In the genomic region with DNA sequence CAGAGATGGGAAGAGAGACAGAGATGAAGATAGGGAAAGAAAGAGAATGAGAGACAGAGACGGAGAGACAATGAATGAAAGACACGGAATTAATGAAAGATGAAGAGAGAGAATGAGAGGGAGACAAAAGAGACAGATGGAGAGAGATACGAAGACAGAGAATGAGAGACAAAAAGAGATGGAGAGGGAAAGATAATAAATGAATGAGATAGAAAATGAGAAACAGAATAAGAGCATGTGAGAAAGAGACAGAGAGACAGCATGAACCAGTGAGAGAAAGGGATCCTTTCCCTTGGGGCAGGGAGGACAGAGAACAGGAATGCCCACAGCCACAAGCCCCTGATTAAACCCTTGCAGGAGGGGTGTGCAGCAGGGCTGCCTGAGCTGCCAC, we compare ENCODE assay signal across 24 cellular contexts. TPM values are rescaled to one million over a fixed set of nuclear protein-coding genes. Genes with fewer than 3 reads are reported as not detected.
DNase-seq lines count a peak whose midpoint lies in the region; ATAC-seq, FAIRE-seq and TF ChIP-seq lines count a peak whose summit lies in the region.
"Had no signal": no experiment of that assay in that cellular context is flagged by ENCODE, and none has a peak within 500 bp of the region (broad histone marks: within the 10 kb centered on the region; RNA-seq: fewer than 3 reads in every experiment).

No MANE protein-coding gene starts in this region.

- CTCF ChIA-PET in A549 (lab: Yijun Ruan, JAX) = interaction anchor here (0.5 to 10.5 kb wide), 9 partner anchors 14 to 445 kb away, joined by 3 to 166 read pairs (median 3); no protein-coding TSS in a partner anchor
- CTCF ChIA-PET in HEK293T (lab: Yijun Ruan, JAX) = interaction anchor here (0.7 to 1.4 kb wide), 7 partner anchors 22 to 472 kb away, joined by 3 to 6 read pairs (median 4); no protein-coding TSS in a partner anchor

- H3K4me3 Mint-ChIP-seq in nephron progenitor cell = no peak overlapping the region

- POLR2A ChIA-PET in A549 (lab: Yijun Ruan, JAX) (no interaction called here), HEK293T (lab: Yijun Ruan, JAX) (interaction anchor here (0.6 to 1.3 kb wide), 3 partner anchors 129 to 218 kb away, joined by 3 to 5 read pairs (median 4); a partner anchor contains a TSS)

- FAIRE-seq in A549 (lab: Jason Lieb, UNC) = no peak
- FAIRE-seq: A204.1, GM12878 had no signal

- H3K27me3 Mint-ChIP-seq in nephron progenitor cell (ENCODE audit: low read depth, poor library complexity) = peaks cover 54% of the 10 kb centered on the region

- no peak for TF ChIP-seq EP300 in A549 (IDR thresholded peaks at IDR 0.05)

- peaks cover 16% of the 10 kb centered on the region for H3K4me1 Mint-ChIP-seq in nephron progenitor cell

- H3K4me2 ChIP-seq in A549 = no peak overlapping the region

- no peak for TF ChIP-seq RAD21 in A549 (conservative IDR thresholded peaks at IDR 0.05 in 1 of 2, IDR thresholded peaks at IDR 0.05 in 1 of 2)

- peaks cover 23% of the 10 kb centered on the region for H3K9me3 ChIP-seq in A549
- H3K9me3 ChIP-seq: HAP-1 had no signal

- H3K27ac Mint-ChIP-seq in nephron progenitor cell = peak overlapping the region; percentile 8

- ATAC-seq in A549 (peak; percentile 6 to 20; a peak in 3 of 6 replicates), SK-N-SH treated with all-trans-retinoic acid at 6 μM for 48 hours (peak; percentile 5; the same call in 1 of the 3 replicates)

- H3K4me3 ChIP-seq in A549 = no peak overlapping the region
- H3K4me3 ChIP-seq: GM12878, HAP-1 had no signal

- H3K36me3 Mint-ChIP-seq in nephron progenitor cell (ENCODE audit: low read depth) = no peaks in the 10 kb centered on the region
- H3K36me3 Mint-ChIP-seq: CD8-positive, alpha-beta memory T cell had no signal

- TF ChIP-seq POLR2A in A549 (IDR thresholded peaks at IDR 0.05; ENCODE audit: low read length) = no peak

- TF ChIP-seq CTCF in A549 (IDR thresholded peaks at IDR 0.05) = no peak
- TF ChIP-seq CTCF in nephron progenitor cell (IDR thresholded peaks at IDR 0.05) = no peak

- H3K9me3 Mint-ChIP-seq in nephron progenitor cell = peaks cover 33% of the 10 kb centered on the region

- 82% methylated on average over 3 of the region's 3 CpGs for WGBS in A549 (ENCODE audit: missing lambda C conversion rate)

- DNase-seq in A549 (ENCODE audit: low read depth in 1 of 2, low spot score in 1 of 2) = no peak
- DNase-seq in HEK293T (ENCODE audit: extremely low spot score) = no peak
- no peak for DNase-seq in nephron progenitor cell
- DNase-seq in stimulated activated CD8-positive, alpha-beta memory T cell treated with anti-CD3 and anti-CD28 coated beads, Interleukin-4, amount 100 ng/mL, for 48 hours = no peak
- DNase-seq in NCI-H2081 (lab: John Stamatoyannopoulos, UW) = no peak
- no peak for DNase-seq in NK-92 (lab: John Stamatoyannopoulos, UW; ENCODE audit: unreplicated experiment)
- DNase-seq: AML-193, DMS 273 treated with DMSO at 0.1 percent for 48 hours, DMS79, GDM1, Kasumi-1, MV-4-11, NCI-H1105, NCI-H1930, NCI-H446, NCI-H524 treated with DMSO at 0.1 percent for 48 hours, NCI-H774, PC-3 had no signal

- no peaks in the 10 kb centered on the region for H3K4me1 ChIP-seq in A549
- H3K4me1 ChIP-seq: HAP-1 had no signal

- H3K27ac ChIP-seq in A549 = peak overlapping the region in 1 of 2 experiments; percentile 8; a peak in 1 of 6 replicates
- H3K27ac ChIP-seq: C4-2B had no signal

TF ChIP-seq in A549, 52 proteins besides CTCF, POLR2A, EP300 and RAD21 (continues in another document):
- TF ChIP-seq HOXB13 (CRISPR knock-in tag; IDR thresholded peaks at IDR 0.05; ENCODE audit: low read depth) (no peak), HDAC2 (IDR thresholded peaks at IDR 0.05) (no peak), RFX5 (IDR thresholded peaks at IDR 0.05) (no peak), GATA3 (IDR thresholded peaks at IDR 0.05; ENCODE audit: borderline replicate concordance) (no peak), TP53 (CRISPR knock-in tag; IDR thresholded peaks at IDR 0.05) (no peak), EHF (CRISPR knock-in tag; IDR thresholded peaks at IDR 0.05) (no peak), SREBF2 (IDR thresholded peaks at IDR 0.05) (no peak), RNF2 (IDR thresholded peaks at IDR 0.05; ENCODE audit: borderline replicate concordance, low read depth) (no peak)
- TF ChIP-seq, protein P1, sequence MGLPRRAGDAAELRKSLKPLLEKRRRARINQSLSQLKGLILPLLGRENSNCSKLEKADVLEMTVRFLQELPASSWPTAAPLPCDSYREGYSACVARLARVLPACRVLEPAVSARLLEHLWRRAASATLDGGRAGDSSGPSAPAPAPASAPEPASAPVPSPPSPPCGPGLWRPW (IDR thresholded peaks at IDR 0.05) = no peak
- TF ChIP-seq, protein P2, sequence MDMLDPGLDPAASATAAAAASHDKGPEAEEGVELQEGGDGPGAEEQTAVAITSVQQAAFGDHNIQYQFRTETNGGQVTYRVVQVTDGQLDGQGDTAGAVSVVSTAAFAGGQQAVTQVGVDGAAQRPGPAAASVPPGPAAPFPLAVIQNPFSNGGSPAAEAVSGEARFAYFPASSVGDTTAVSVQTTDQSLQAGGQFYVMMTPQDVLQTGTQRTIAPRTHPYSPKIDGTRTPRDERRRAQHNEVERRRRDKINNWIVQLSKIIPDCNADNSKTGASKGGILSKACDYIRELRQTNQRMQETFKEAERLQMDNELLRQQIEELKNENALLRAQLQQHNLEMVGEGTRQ (IDR thresholded peaks at IDR 0.05) = no peak

TF ChIP-seq in HEK293T, 16 proteins besides CTCF, POLR2A, EP300 and RAD21:
- no peak for TF ChIP-seq HDGF (IDR thresholded peaks at IDR 0.05; ENCODE audit: borderline replicate concordance)
- TF ChIP-seq CTBP1 (IDR thresholded peaks at IDR 0.05; ENCODE audit: borderline replicate concordance) = peak; percentile 46; the same call in 1 of the 2 replicates
TF ChIP-seq in HEK293T: peak in this region for 1.

TF ChIP-seq in SK-N-SH treated with all-trans-retinoic acid at 6 μM for 48 hours, 23 proteins besides CTCF, POLR2A, EP300 and RAD21:
- no peak for TF ChIP-seq ZNF8 (CRISPR knock-in tag; IDR thresholded peaks at IDR 0.05)
- TF ChIP-seq ZNF70 (CRISPR knock-in tag; IDR thresholded peaks at IDR 0.05) = no peak
- no peak for TF ChIP-seq ZC3H10 (CRISPR knock-in tag; IDR thresholded peaks at IDR 0.05)
- TF ChIP-seq, protein P3, sequence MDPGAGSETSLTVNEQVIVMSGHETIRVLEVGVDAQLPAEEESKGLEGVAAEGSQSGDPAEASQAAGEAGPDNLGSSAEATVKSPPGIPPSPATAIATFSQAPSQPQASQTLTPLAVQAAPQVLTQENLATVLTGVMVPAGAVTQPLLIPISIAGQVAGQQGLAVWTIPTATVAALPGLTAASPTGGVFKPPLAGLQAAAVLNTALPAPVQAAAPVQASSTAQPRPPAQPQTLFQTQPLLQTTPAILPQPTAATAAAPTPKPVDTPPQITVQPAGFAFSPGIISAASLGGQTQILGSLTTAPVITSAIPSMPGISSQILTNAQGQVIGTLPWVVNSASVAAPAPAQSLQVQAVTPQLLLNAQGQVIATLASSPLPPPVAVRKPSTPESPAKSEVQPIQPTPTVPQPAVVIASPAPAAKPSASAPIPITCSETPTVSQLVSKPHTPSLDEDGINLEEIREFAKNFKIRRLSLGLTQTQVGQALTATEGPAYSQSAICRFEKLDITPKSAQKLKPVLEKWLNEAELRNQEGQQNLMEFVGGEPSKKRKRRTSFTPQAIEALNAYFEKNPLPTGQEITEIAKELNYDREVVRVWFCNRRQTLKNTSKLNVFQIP (CRISPR knock-in tag; IDR thresholded peaks at IDR 0.05; ENCODE audit: borderline replicate concordance, low read depth) = no peak
- no peak for TF ChIP-seq TCF4 (CRISPR knock-in tag; IDR thresholded peaks at IDR 0.05; ENCODE audit: borderline replicate concordance)
- TF ChIP-seq ISL1 (CRISPR knock-in tag; IDR thresholded peaks at IDR 0.05) = no peak
- TF ChIP-seq BACH2 (CRISPR knock-in tag; IDR thresholded peaks at IDR 0.05; ENCODE audit: borderline replicate concordance) = no peak

RNA-seq across cellular contexts. Expression of a gene that starts 5.3 kb away (rescaled TPM):
- polyA plus RNA-seq in A549 (2011; rRNA removed) (0.75 and 0.86 TPM in 2 replicates), A549 (2017; fragmentation: RNase III; extraction: RNeasy Plus Mini Kit Qiagen cat#74134 plus additional on column Dnase treatment) (1.2 TPM in 3 replicates)
- polyA plus RNA-seq in A549 (2012; cell fraction: cytosol; rRNA removed) = 0.96 and 1.3 TPM in 2 replicates
- polyA plus RNA-seq in A549 (2012; cell fraction: nucleus; rRNA removed) = 3.0 and 3.5 TPM in 2 replicates
- 0.73 and 1.0 TPM in 2 replicates for polyA minus RNA-seq in A549 (2011; rRNA and poly(A)+ RNA removed)
- polyA plus RNA-seq: CD8-positive, alpha-beta memory T cell; GM12878 had no signal

RNA-seq across cellular contexts. Expression of a gene that starts 53.8 kb away (rescaled TPM):
- not detected in 2 replicates for polyA plus RNA-seq in A549 (2011; rRNA removed)
- 0.01 TPM in 1 of 2 replicates, not detected in the other for polyA plus RNA-seq in A549 (2012; cell fraction: cytosol; rRNA removed)
- 0.02 TPM in 1 of 2 replicates, not detected in the other for polyA plus RNA-seq in A549 (2012; cell fraction: nucleus; rRNA removed)
- not detected in 3 replicates for polyA plus RNA-seq in A549 (2017; fragmentation: RNase III; extraction: RNeasy Plus Mini Kit Qiagen cat#74134 plus additional on column Dnase treatment)
- polyA minus RNA-seq in A549 (2011; rRNA and poly(A)+ RNA removed) = not detected in 2 replicates
- polyA plus RNA-seq: CD8-positive, alpha-beta memory T cell had no signal
